Comparison of ENCODE assay signal across 11 cellular contexts in the genomic region with DNA sequence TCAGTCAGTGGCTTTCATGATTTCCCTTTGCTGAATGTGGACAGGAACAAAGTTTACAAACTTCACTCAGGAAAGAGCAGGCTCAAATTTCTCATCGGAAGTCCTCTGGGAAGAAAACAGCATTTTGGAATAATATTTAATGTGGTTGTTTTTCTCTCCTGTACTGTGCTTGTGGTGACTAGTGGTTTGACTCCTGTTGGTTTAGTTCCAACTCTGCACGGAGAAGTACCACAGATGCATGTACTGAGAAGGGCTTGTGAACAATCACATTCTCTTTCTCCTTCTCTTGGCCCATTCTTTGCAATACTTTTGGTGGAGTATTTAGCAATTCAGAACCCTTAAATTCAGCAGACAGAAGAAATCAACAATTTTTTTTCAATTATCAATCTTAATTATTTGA. TPM values are rescaled to one million over a fixed set of nuclear protein-coding genes. Genes with fewer than 3 reads are reported as not detected.
DNase-seq lines count a peak whose midpoint lies in the region; ATAC-seq and TF ChIP-seq lines count a peak whose summit lies in the region.
"Had no signal": no experiment of that assay in that cellular context is flagged by ENCODE, and none has a peak within 500 bp of the region (broad histone marks: within the 10 kb centered on the region; RNA-seq: fewer than 3 reads in every experiment).

No MANE protein-coding gene starts in this region.

- H3K18ac ChIP-seq in mesendoderm (ENCODE audit: low read length), result peak overlapping the region; percentile 28

- H3K27me3 ChIP-seq in right atrium auricular region, result no peaks in the 10 kb centered on the region
- no peaks in the 10 kb centered on the region for H3K27me3 ChIP-seq in mesendoderm (ENCODE audit: insufficient read depth, low read length, poor library complexity)
- H3K27me3 ChIP-seq in vagina, result no peaks in the 10 kb centered on the region
- H3K27me3 ChIP-seq: upper lobe of left lung had no signal

- H2BK120ac ChIP-seq in mesendoderm (ENCODE audit: low read depth, low read length), result no peak overlapping the region

- POLR2A ChIA-PET in OCI-LY7 (lab: Charles Lee), result no interaction called here

- DNase-seq in Right ventricle myocardium superior (no peak), right atrium auricular region (ENCODE audit: low spot score) (no peak), cardiac fibroblast (ENCODE audit: low read depth in 2 of 2) (peak; percentile 78 to 91), mesendoderm (no peak), vagina (ENCODE audit: extremely low spot score in 2 of 2) (no peak), islet precursor cell (no peak), OCI-LY7 (ENCODE audit: low spot score) (no peak)
- DNase-seq: cortex of kidney, left colon, upper lobe of left lung had no signal

- no CpG with 5 or more reads among the region's 2 CpGs for WGBS in mesendoderm (ENCODE audit: extremely low coverage, insufficient coverage, low lambda C conversion rate)

- intact Hi-C loops in Right ventricle myocardium superior (cut with DNase I) (no loop called here), vagina (cut with DNase I) (no loop called here), OCI-LY7 (cut with micrococcal nuclease; ENCODE audit: unreplicated experiment) (no loop called here)

- H3K9ac ChIP-seq in mesendoderm (ENCODE audit: low read length), result no peak overlapping the region

- TF ChIP-seq POLR2A in vagina (IDR thresholded peaks at IDR 0.05), result no peak

- H3K4me2 ChIP-seq in mesendoderm (ENCODE audit: low read length) (no peak overlapping the region), OCI-LY7 (ENCODE audit: low read length) (no peak overlapping the region)

- H3K9me3 ChIP-seq in right atrium auricular region (no peaks in the 10 kb centered on the region), vagina (no peaks in the 10 kb centered on the region), OCI-LY7 (ENCODE audit: low read length) (no peaks in the 10 kb centered on the region)
- H3K9me3 ChIP-seq: upper lobe of left lung had no signal

- H2AFZ ChIP-seq in OCI-LY7 (ENCODE audit: low read length), result no peak overlapping the region

- peak; percentile 80 for ATAC-seq in Right ventricle myocardium superior (ENCODE audit: poor library complexity)
- ATAC-seq in HG02938 (IDR thresholded peaks at IDR 0.05; ENCODE audit: unreplicated experiment), result no peak
- ATAC-seq: left colon had no signal

- no peak overlapping the region for H2BK15ac ChIP-seq in mesendoderm (replicated peaks; ENCODE audit: low read depth)

- no peak overlapping the region for H4K5ac ChIP-seq in mesendoderm (ENCODE audit: low read length)

- H3K79me1 ChIP-seq in mesendoderm (ENCODE audit: low read length), result peaks cover 5% of the 10 kb centered on the region

- no peak overlapping the region for H2BK5ac ChIP-seq in mesendoderm (ENCODE audit: low read length)

- H3K4me3 ChIP-seq in right atrium auricular region (no peak overlapping the region), cardiac fibroblast (replicated peaks in 1 of 2; ENCODE audit: low read depth in 2 of 2, low read length in 2 of 2) (no peak overlapping the region), mesendoderm (ENCODE audit: low read length) (no peak overlapping the region), vagina (no peak overlapping the region), OCI-LY7 (ENCODE audit: low read depth, low read length, poor library complexity, severe bottlenecking) (no peak overlapping the region)
- H3K4me3 ChIP-seq: upper lobe of left lung had no signal

- no peak overlapping the region for H4K8ac ChIP-seq in mesendoderm (ENCODE audit: low read depth, low read length)

- H3K4ac ChIP-seq in mesendoderm (ENCODE audit: low read depth, low read length), result no peak overlapping the region

- no peak overlapping the region for H3K56ac ChIP-seq in mesendoderm (ENCODE audit: low read length)

- H3K27ac ChIP-seq in right atrium auricular region (no peak overlapping the region), mesendoderm (ENCODE audit: low read depth, low read length) (no peak overlapping the region), vagina (peak overlapping the region; percentile 24), OCI-LY7 (ENCODE audit: low read depth, low read length, poor library complexity, severe bottlenecking) (no peak overlapping the region)
- H3K27ac ChIP-seq: upper lobe of left lung had no signal

- CTCF ChIA-PET in OCI-LY7 (lab: Charles Lee; ENCODE audit: unreplicated experiment), result no interaction called here

- H3K4me1 ChIP-seq in right atrium auricular region (peaks cover 0 to 31% of the 10 kb centered on the region in 2 donors), mesendoderm (ENCODE audit: control insufficient read depth, low read depth, low read length) (no peaks in the 10 kb centered on the region), vagina (peaks cover 20% of the 10 kb centered on the region), OCI-LY7 (ENCODE audit: insufficient read depth, low read length, poor library complexity, severe bottlenecking) (no peaks in the 10 kb centered on the region)

- no TSS peak for BruUV-seq in OCI-LY7 (replicated peaks; lab: Mats Ljungman, UMichigan)

- H3K23ac ChIP-seq in mesendoderm (ENCODE audit: low read length), result no peak overlapping the region

- no peaks in the 10 kb centered on the region for H4K20me1 ChIP-seq in OCI-LY7 (ENCODE audit: insufficient read depth, low read length)

- H3K79me2 ChIP-seq in mesendoderm (ENCODE audit: control insufficient read depth, insufficient read depth, low read length) (peaks cover 6% of the 10 kb centered on the region), OCI-LY7 (ENCODE audit: insufficient read depth, low read depth, low read length) (no peaks in the 10 kb centered on the region)

- no peaks in the 10 kb centered on the region for H3K9me2 ChIP-seq in OCI-LY7 (ENCODE audit: insufficient read depth, low read length)

- H2AK5ac ChIP-seq in mesendoderm (ENCODE audit: low read length), result no peak overlapping the region

- no peaks in the 10 kb centered on the region for H3K36me3 ChIP-seq in right atrium auricular region
- H3K36me3 ChIP-seq in mesendoderm (ENCODE audit: control insufficient read depth, insufficient read depth, low read length), result no peaks in the 10 kb centered on the region
- H3K36me3 ChIP-seq in vagina, result no peaks in the 10 kb centered on the region
- H3K36me3 ChIP-seq in OCI-LY7 (ENCODE audit: insufficient read depth, low read length), result no peaks in the 10 kb centered on the region
- H3K36me3 ChIP-seq: upper lobe of left lung had no signal

- TF ChIP-seq CTCF in right atrium auricular region (IDR thresholded peaks at IDR 0.05) (no peak), cardiac fibroblast (IDR thresholded peaks at IDR 0.05; ENCODE audit: low read depth, low read length) (no peak), vagina (IDR thresholded peaks at IDR 0.05) (no peak), OCI-LY7 (conservative IDR thresholded peaks at IDR 0.05; ENCODE audit: low read length) (no peak)

RNA-seq across cellular contexts. Expression of a gene that starts 13.3 kb away (rescaled TPM):
- total RNA-seq in Right ventricle myocardium superior (64.3 TPM), right atrium auricular region (10 to 100 TPM; 57.3 to 61.5 TPM), vagina (38.8 TPM), OCI-LY7 (2022) (not detected in 2 replicates)
- 15.9 TPM for polyA plus RNA-seq in mesendoderm (2013, experiment 1 of 2)
- 15.4 TPM for polyA plus RNA-seq in mesendoderm (2013, experiment 2 of 2)
- total RNA-seq in OCI-LY7 (2014; rRNA removed; shearing (Covaris generic)), result not detected in 2 replicates

Comparison
In these comparisons a context has a peak if more than half of its experiments do, and no peak if none do; other contexts are left out.
1. DNase-seq: peak in cardiac fibroblast (2 of 2); none in Right ventricle myocardium superior (single experiment), right atrium auricular region (single experiment), mesendoderm (single experiment), vagina (0 of 2), islet precursor cell (single experiment) and OCI-LY7 (single experiment).
2. RNA of a gene that starts 13.3 kb away (total RNA-seq): 64.3 TPM in Right ventricle myocardium superior (single experiment), 57.3 to 61.5 TPM in right atrium auricular region and 38.8 TPM in vagina (single experiment); not detected in OCI-LY7; every median in the first group is over 10 times any median in the second.